Comparison of ENCODE assay signal across 19 cellular contexts in genomic region chr6:157533397-157533814, GRCh38.
DNase-seq lines count a peak whose midpoint lies in the region; ATAC-seq and TF ChIP-seq lines count a peak whose summit lies in the region.
"Had no signal": no experiment of that assay in that cellular context is flagged by ENCODE, and none has a peak within 500 bp of the region (broad histone marks: within the 10 kb centered on the region; RNA-seq: fewer than 3 reads in every experiment).

No MANE protein-coding gene starts in this region.

- peak overlapping the region; percentile 4 for H3K27ac Mint-ChIP-seq in dendritic cell treated with granulocyte-macrophage colony-stimulating factor and Interleukin-4, amounts not matched to agents 40 ng/mL and 50 ng/mL, for 4 days
- peak overlapping the region; percentile 39 to 64 for H3K27ac Mint-ChIP-seq in natural killer cell treated with Interleukin-12 subunit alpha and Interleukin-12 subunit beta and Interleukin-15 and Interleukin-18, amount 100 ng/mL, for 72 hours
- H3K27ac Mint-ChIP-seq: CD4-positive, alpha-beta T cell had no signal

- TF ChIP-seq CTCF in HEK293 (tag by site-specific recombination; IDR thresholded peaks at IDR 0.05) = no peak

- peaks cover 35% of the 10 kb centered on the region for H3K4me1 ChIP-seq in HEK293 (ENCODE audit: control insufficient read depth, insufficient read depth, low read length)

- H3K36me3 Mint-ChIP-seq in dendritic cell treated with granulocyte-macrophage colony-stimulating factor and Interleukin-4, amounts not matched to agents 40 ng/mL and 50 ng/mL, for 4 days (ENCODE audit: low read depth) = no peaks in the 10 kb centered on the region
- no peaks in the 10 kb centered on the region for H3K36me3 Mint-ChIP-seq in natural killer cell treated with Interleukin-12 subunit alpha and Interleukin-12 subunit beta and Interleukin-15 and Interleukin-18, amount 100 ng/mL, for 72 hours

- DNase-seq in NCI-H2227 (lab: John Stamatoyannopoulos, UW; ENCODE audit: unreplicated experiment) (peak; percentile 15), NCI-H2227 treated with DMSO at 0.1 percent for 48 hours (lab: John Stamatoyannopoulos, UW) (no peak)
- DNase-seq in natural killer cell treated with Interleukin-12 subunit alpha and Interleukin-12 subunit beta and Interleukin-15 and Interleukin-18, amount 100 ng/mL, for 72 hours (ENCODE audit: low spot score) = no peak
- no peak for DNase-seq in activated CD8-positive, alpha-beta memory T cell treated with anti-CD3 and anti-CD28 coated beads, Interleukin-2, amount 50 U/mL, for 48 hours
- DNase-seq: activated CD8-positive, alpha-beta memory T cell treated with anti-CD3 and anti-CD28 coated beads for 24 hours; activated effector memory CD4-positive, alpha-beta T cell treated with Interleukin-2 at 50 U/mL for 16 hours; CD4-positive, alpha-beta T cell; foreskin keratinocyte; GOT3; NCI-H1105 treated with DMSO at 0.1 percent for 48 hours; PC-9 had no signal

- no peak for ATAC-seq in natural killer cell treated with Interleukin-12 subunit alpha and Interleukin-12 subunit beta and Interleukin-15 and Interleukin-18, amount 100 ng/mL, for 72 hours
- no peak for ATAC-seq in HG02981 (IDR thresholded peaks at IDR 0.05; ENCODE audit: unreplicated experiment)
- ATAC-seq in GM18907 (IDR thresholded peaks at IDR 0.05; ENCODE audit: unreplicated experiment) = no peak
- ATAC-seq: A549, foreskin keratinocyte had no signal

- H3K27ac ChIP-seq in HEK293 (ENCODE audit: extremely low read depth, low read depth, low read length) = no peak overlapping the region
- H3K27ac ChIP-seq: A549, foreskin keratinocyte, neutrophil, PC-9, right atrium auricular region had no signal

- peaks cover 38% of the 10 kb centered on the region for H3K4me1 Mint-ChIP-seq in dendritic cell treated with granulocyte-macrophage colony-stimulating factor and Interleukin-4, amounts not matched to agents 40 ng/mL and 50 ng/mL, for 4 days (ENCODE audit: low read depth)
- H3K4me1 Mint-ChIP-seq in natural killer cell treated with Interleukin-12 subunit alpha and Interleukin-12 subunit beta and Interleukin-15 and Interleukin-18, amount 100 ng/mL, for 72 hours (ENCODE audit: low read depth in 2 of 2) = peaks cover 42 to 49% of the 10 kb centered on the region in 2 donors

- no peak overlapping the region for H3K4me3 Mint-ChIP-seq in dendritic cell treated with granulocyte-macrophage colony-stimulating factor and Interleukin-4, amounts not matched to agents 40 ng/mL and 50 ng/mL, for 4 days
- no peak overlapping the region for H3K4me3 Mint-ChIP-seq in natural killer cell treated with Interleukin-12 subunit alpha and Interleukin-12 subunit beta and Interleukin-15 and Interleukin-18, amount 100 ng/mL, for 72 hours
- H3K4me3 Mint-ChIP-seq: CD4-positive, alpha-beta T cell had no signal

- no peak overlapping the region for H3K4me3 ChIP-seq in HEK293 (ENCODE audit: low read depth, low read length)
- H3K4me3 ChIP-seq: A549, lung, PC-9, right atrium auricular region had no signal

- no peaks in the 10 kb centered on the region for H3K36me3 ChIP-seq in HEK293 (ENCODE audit: control insufficient read depth in 2 of 2, insufficient read depth in 1 of 2, low read length in 2 of 2)
- H3K36me3 ChIP-seq: neutrophil, right atrium auricular region had no signal

- no peaks in the 10 kb centered on the region for H3K9me3 ChIP-seq in HEK293 (ENCODE audit: control insufficient read depth, insufficient read depth, low read depth, low read length)
- H3K9me3 ChIP-seq: A549, neutrophil, right atrium auricular region had no signal

- peaks cover 3% of the 10 kb centered on the region for H3K27me3 Mint-ChIP-seq in dendritic cell treated with granulocyte-macrophage colony-stimulating factor and Interleukin-4, amounts not matched to agents 40 ng/mL and 50 ng/mL, for 4 days
- H3K27me3 Mint-ChIP-seq in natural killer cell treated with Interleukin-12 subunit alpha and Interleukin-12 subunit beta and Interleukin-15 and Interleukin-18, amount 100 ng/mL, for 72 hours = no peaks in the 10 kb centered on the region
- H3K27me3 Mint-ChIP-seq: CD4-positive, alpha-beta T cell had no signal

- CTCF ChIA-PET in HEK293 (lab: Yijun Ruan, JAX) = no interaction called here

- no peaks in the 10 kb centered on the region for H3K9me3 Mint-ChIP-seq in dendritic cell treated with granulocyte-macrophage colony-stimulating factor and Interleukin-4, amounts not matched to agents 40 ng/mL and 50 ng/mL, for 4 days
- no peaks in the 10 kb centered on the region for H3K9me3 Mint-ChIP-seq in natural killer cell treated with Interleukin-12 subunit alpha and Interleukin-12 subunit beta and Interleukin-15 and Interleukin-18, amount 100 ng/mL, for 72 hours
- H3K9me3 Mint-ChIP-seq: CD4-positive, alpha-beta T cell had no signal

- POLR2A ChIA-PET in HEK293 (lab: Yijun Ruan, JAX) = no interaction called here

- intact Hi-C loops in dendritic cell treated with granulocyte-macrophage colony-stimulating factor and Interleukin-4, amounts not matched to agents 40 ng/mL and 50 ng/mL, for 4 days (cut with micrococcal nuclease) = no loop called here

TF ChIP-seq in HEK293, 187 proteins besides CTCF, POLR2A, EP300 and RAD21:
- peak; percentile 82 for TF ChIP-seq ZIC2 (tag by site-specific recombination; IDR thresholded peaks at IDR 0.05)
- TF ChIP-seq ZNF600 (tag by site-specific recombination; IDR thresholded peaks at IDR 0.05) = peak; percentile 72
- TF ChIP-seq ZBTB17 (tag by site-specific recombination; IDR thresholded peaks at IDR 0.05) = 0 out of 2 replicates have a peak, but pooled peaks have one; percentile 44
- no peak for TF ChIP-seq ZNF558 (tag by site-specific recombination; IDR thresholded peaks at IDR 0.05)
- peak; percentile 52 for TF ChIP-seq ZNF585B (tag by site-specific recombination; IDR thresholded peaks at IDR 0.05)
- TF ChIP-seq ZBTB8A (tag by site-specific recombination; IDR thresholded peaks at IDR 0.05) = peak; percentile 53; the same call in 1 of the 2 replicates
- TF ChIP-seq ZNF341 (tag by site-specific recombination; IDR thresholded peaks at IDR 0.05; ENCODE audit: low read depth) = peak; percentile 73
- no peak for TF ChIP-seq PRDM6 (tag by site-specific recombination; IDR thresholded peaks at IDR 0.05)
